ENCODE assay signal across 8 cellular contexts in genomic region chr16:85615852-85616607, GRCh38. TPM values are rescaled to one million over a fixed set of nuclear protein-coding genes. Genes with fewer than 3 reads are reported as not detected.
DNase-seq lines count a peak whose midpoint lies in the region; ATAC-seq, FAIRE-seq and TF ChIP-seq lines count a peak whose summit lies in the region.

No MANE protein-coding gene starts in this region.

- H3K27ac ChIP-seq in pancreas (peak overlapping the region; percentile 98 to 100 (median 99)), thoracic aorta (peak overlapping the region in 1 of 2 donors; percentile 9)

- DNase-seq in AG09309 (ENCODE audit: low read depth) (no peak), HT-29 (ENCODE audit: low spot score) (peak; percentile 92), SK-N-DZ (ENCODE audit: low spot score) (peak; percentile 86), glomerular visceral epithelial cell (ENCODE audit: extremely low spot score) (peak; percentile 85), pancreas (peak; percentile 59 to 90 (median 80)), thoracic aorta (ENCODE audit: low spot score) (no peak)
- DNase-seq in activated naive CD4-positive, alpha-beta T cell treated with anti-CD3 and anti-CD28 coated beads, Interleukin-2, amount 10 ng/mL, durations not matched to agents 7 days and 5 days, result peak; percentile 81

- ATAC-seq in GM18870 (IDR thresholded peaks at IDR 0.05; ENCODE audit: unreplicated experiment), result peak; percentile 42
- ATAC-seq in pancreas, result peak in 2 of 4 donors; percentile 27 to 39
- ATAC-seq in thoracic aorta (ENCODE audit: insufficient number of reproducible peaks, low FRiP score, low read depth), result no peak

- H3K36me3 Mint-ChIP-seq in activated naive CD4-positive, alpha-beta T cell treated with anti-CD3 and anti-CD28 coated beads, Interleukin-2, amount 10 ng/mL, durations not matched to agents 7 days and 5 days, result no peaks in the 10 kb centered on the region

- H3K4me1 Mint-ChIP-seq in activated naive CD4-positive, alpha-beta T cell treated with anti-CD3 and anti-CD28 coated beads, Interleukin-2, amount 10 ng/mL, durations not matched to agents 7 days and 5 days, result peaks cover 38% of the 10 kb centered on the region

- 21 to 23% methylated on average over 21 of the region's 21 CpGs for WGBS in pancreas, 2 donors

- H3K27ac Mint-ChIP-seq in activated naive CD4-positive, alpha-beta T cell treated with anti-CD3 and anti-CD28 coated beads, Interleukin-2, amount 10 ng/mL, durations not matched to agents 7 days and 5 days, result no peak overlapping the region

- no peaks in the 10 kb centered on the region for H3K36me3 ChIP-seq in pancreas
- no peaks in the 10 kb centered on the region for H3K36me3 ChIP-seq in thoracic aorta

- H3K4me3 Mint-ChIP-seq in activated naive CD4-positive, alpha-beta T cell treated with anti-CD3 and anti-CD28 coated beads, Interleukin-2, amount 10 ng/mL, durations not matched to agents 7 days and 5 days, result no peak overlapping the region

- no peak for FAIRE-seq in pancreas (lab: Jason Lieb, UNC)

- H3K27me3 ChIP-seq in pancreas (no peaks in the 10 kb centered on the region), thoracic aorta (replicated peaks; ENCODE audit: insufficient read depth) (no peaks in the 10 kb centered on the region)

- intact Hi-C loops in pancreas (cut with DNase I), result no loop called here

- H3K9me3 ChIP-seq in pancreas (no peaks in the 10 kb centered on the region), thoracic aorta (no peaks in the 10 kb centered on the region)

- no peaks in the 10 kb centered on the region for H3K9me3 Mint-ChIP-seq in activated naive CD4-positive, alpha-beta T cell treated with anti-CD3 and anti-CD28 coated beads, Interleukin-2, amount 10 ng/mL, durations not matched to agents 7 days and 5 days

- peaks cover 19 to 30% (median 25%) of the 10 kb centered on the region in 3 donors for H3K4me1 ChIP-seq in pancreas
- H3K4me1 ChIP-seq in thoracic aorta (ENCODE audit: control insufficient read depth in 1 of 2, low read depth in 2 of 2), result peaks cover 9 to 34% of the 10 kb centered on the region in 2 donors

- peaks cover 77% of the 10 kb centered on the region for H3K27me3 Mint-ChIP-seq in activated naive CD4-positive, alpha-beta T cell treated with anti-CD3 and anti-CD28 coated beads, Interleukin-2, amount 10 ng/mL, durations not matched to agents 7 days and 5 days

- TF ChIP-seq CTCF in AG09309 (IDR thresholded peaks at IDR 0.05; ENCODE audit: control insufficient read depth, insufficient read depth, low read depth, low read length, missing control alignments), result peak; percentile 85
- peak; percentile 74 to 79 (median 77) for TF ChIP-seq CTCF in pancreas (IDR thresholded peaks at IDR 0.05)
- TF ChIP-seq CTCF in thoracic aorta (IDR thresholded peaks at IDR 0.05), result peak; percentile 85

- CTCF ChIA-PET in activated naive CD4-positive, alpha-beta T cell treated with anti-CD3 and anti-CD28 coated beads, Interleukin-2, amount 10 ng/mL, durations not matched to agents 7 days and 5 days (lab: Charles Lee), result interaction anchor here (0.8 to 4.3 kb wide), 52 partner anchors 8 to 364 kb away, joined by 3 to 48 read pairs (median 4); no protein-coding TSS in a partner anchor

- H3K4me3 ChIP-seq in AG09309 (ENCODE audit: control insufficient read depth, low read depth, low read length) (no peak overlapping the region), pancreas (peak overlapping the region in 2 of 4 donors; percentile 78 to 84), thoracic aorta (peak overlapping the region; percentile 35)

RNA-seq across cellular contexts. Expression of gene GSE1, which starts 2.9 kb away (rescaled TPM):
- 81.1 and 84.7 TPM in 2 replicates for total RNA-seq in HT-29 (2014; rRNA removed; shearing (Covaris generic))
- polyA plus RNA-seq in SK-N-DZ (2014; cell fraction: cytosol; rRNA removed), result 51.5 and 62.6 TPM in 2 replicates
- 114 and 225 TPM in 2 replicates for polyA plus RNA-seq in SK-N-DZ (2014; cell fraction: nucleus; rRNA removed)
- total RNA-seq in pancreas, result 10 to 100 TPM; 32.0 to 50.3 (median 41.9) TPM
- polyA plus RNA-seq in pancreas, result 10 to 100 TPM; 32.9 to 61.5 TPM
- 10 to 100 TPM; 72.6 to 96.2 TPM for total RNA-seq in thoracic aorta

Comparison
In these comparisons a context has a peak if more than half of its experiments do, and no peak if none do; other contexts are left out.
1. DNase-seq: peak in HT-29 (single experiment), SK-N-DZ (single experiment), activated naive CD4-positive, alpha-beta T cell treated with anti-CD3 and anti-CD28 coated beads, Interleukin-2, amount 10 ng/mL, durations not matched to agents 7 days and 5 days (single experiment), glomerular visceral epithelial cell (single experiment) and pancreas (6 of 6); none in AG09309 (single experiment) and thoracic aorta (single experiment).
2. Peak in every context shown above with its lines, with median percentiles within 50 percentile points of each other: CTCF ChIP-seq.